9 cellular contexts compared by ENCODE assay signal in the genomic region with DNA sequence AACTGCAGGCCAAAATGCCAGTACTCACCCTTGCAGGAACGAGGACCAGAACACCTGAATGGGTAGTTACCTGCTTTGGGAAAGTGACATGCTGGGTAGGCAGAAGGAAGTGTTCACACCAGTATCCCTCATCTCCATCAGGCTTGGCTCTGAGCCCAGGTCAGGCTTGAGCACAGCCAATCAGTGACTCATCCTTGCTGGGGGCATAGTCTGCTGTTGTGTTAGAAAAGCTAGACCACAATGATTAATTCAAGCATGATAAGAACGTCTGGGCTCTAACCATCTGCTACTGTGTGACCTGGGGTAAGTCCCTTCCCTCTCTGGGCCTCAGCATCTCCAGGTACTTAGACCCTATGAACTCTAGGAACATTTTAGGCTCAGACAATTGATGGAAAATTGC.
DNase-seq lines count a peak whose midpoint lies in the region; ATAC-seq lines count a peak whose summit lies in the region.
"Had no signal": no experiment of that assay in that cellular context is flagged by ENCODE, and none has a peak within 500 bp of the region (broad histone marks: within the 10 kb centered on the region; RNA-seq: fewer than 3 reads in every experiment).

No MANE protein-coding gene starts in this region.

- no peak overlapping the region for H3K4me3 Mint-ChIP-seq in stimulated activated effector memory CD8-positive, alpha-beta T cell treated with anti-CD3 and anti-CD28 coated beads, Interleukin-12 subunit alpha, Interleukin-12 subunit beta, amount 100 ng/mL, for 72 hours
- H3K4me3 Mint-ChIP-seq: activated naive CD8-positive, alpha-beta T cell had no signal

- DNase-seq in HPDE6-E6E7 (ENCODE audit: extremely low spot score) (peak; percentile 53), SK-MEL-5 (ENCODE audit: low read depth, low spot score) (peak; percentile 75), globus pallidus (ENCODE audit: low spot score) (peak; percentile 39)
- no peak for DNase-seq in stimulated activated effector memory CD8-positive, alpha-beta T cell treated with anti-CD3 and anti-CD28 coated beads, Interleukin-12 subunit alpha, Interleukin-12 subunit beta, amount 100 ng/mL, for 72 hours (ENCODE audit: low spot score in 2 of 2)
- no peak for DNase-seq in activated CD4-positive, alpha-beta T cell treated with anti-CD3 and anti-CD28 coated beads, Interleukin-2, amount 50 U/mL, for 4 hours
- no peak for DNase-seq in stimulated activated CD4-positive, alpha-beta T cell treated with anti-CD3 and anti-CD28 coated beads, Interleukin-15, amount 100 ng/mL, for 24 hours
- no peak for DNase-seq in stimulated activated CD4-positive, alpha-beta T cell treated with anti-CD3 and anti-CD28 coated beads, Interleukin-4, amount 100 ng/mL, for 1 hour

- H3K27ac Mint-ChIP-seq in stimulated activated effector memory CD8-positive, alpha-beta T cell treated with anti-CD3 and anti-CD28 coated beads, Interleukin-12 subunit alpha, Interleukin-12 subunit beta, amount 100 ng/mL, for 72 hours = no peak overlapping the region
- H3K27ac Mint-ChIP-seq: activated naive CD8-positive, alpha-beta T cell had no signal

- in situ Hi-C loops in SK-MEL-5 (cut with HindIII; ENCODE audit: low pct_unique_long_range_greater_than_20kb, low sequenced_read_pairs) = no loop called here

- H3K9me3 Mint-ChIP-seq in stimulated activated effector memory CD8-positive, alpha-beta T cell treated with anti-CD3 and anti-CD28 coated beads, Interleukin-12 subunit alpha, Interleukin-12 subunit beta, amount 100 ng/mL, for 72 hours = peaks cover 4% of the 10 kb centered on the region

- no peaks in the 10 kb centered on the region for H3K36me3 Mint-ChIP-seq in stimulated activated effector memory CD8-positive, alpha-beta T cell treated with anti-CD3 and anti-CD28 coated beads, Interleukin-12 subunit alpha, Interleukin-12 subunit beta, amount 100 ng/mL, for 72 hours
- H3K36me3 Mint-ChIP-seq: activated naive CD8-positive, alpha-beta T cell had no signal

- ATAC-seq in stimulated activated effector memory CD8-positive, alpha-beta T cell treated with anti-CD3 and anti-CD28 coated beads, Interleukin-12 subunit alpha, Interleukin-12 subunit beta, amount 100 ng/mL, for 72 hours = peak; percentile 43
- ATAC-seq in GM21515 (IDR thresholded peaks at IDR 0.05; ENCODE audit: unreplicated experiment) = no peak

- H3K4me1 Mint-ChIP-seq in stimulated activated effector memory CD8-positive, alpha-beta T cell treated with anti-CD3 and anti-CD28 coated beads, Interleukin-12 subunit alpha, Interleukin-12 subunit beta, amount 100 ng/mL, for 72 hours = no peaks in the 10 kb centered on the region

Comparison
In these comparisons a context has a peak if more than half of its experiments do, and no peak if none do; other contexts are left out.
1. DNase-seq: peak in HPDE6-E6E7 (single experiment), SK-MEL-5 (single experiment) and globus pallidus (single experiment); none in stimulated activated effector memory CD8-positive, alpha-beta T cell treated with anti-CD3 and anti-CD28 coated beads, Interleukin-12 subunit alpha, Interleukin-12 subunit beta, amount 100 ng/mL, for 72 hours (0 of 2), activated CD4-positive, alpha-beta T cell treated with anti-CD3 and anti-CD28 coated beads, Interleukin-2, amount 50 U/mL, for 4 hours (0 of 2), stimulated activated CD4-positive, alpha-beta T cell treated with anti-CD3 and anti-CD28 coated beads, Interleukin-15, amount 100 ng/mL, for 24 hours (single experiment) and stimulated activated CD4-positive, alpha-beta T cell treated with anti-CD3 and anti-CD28 coated beads, Interleukin-4, amount 100 ng/mL, for 1 hour (single experiment).